24 cellular contexts compared by ENCODE assay signal in the genomic region with DNA sequence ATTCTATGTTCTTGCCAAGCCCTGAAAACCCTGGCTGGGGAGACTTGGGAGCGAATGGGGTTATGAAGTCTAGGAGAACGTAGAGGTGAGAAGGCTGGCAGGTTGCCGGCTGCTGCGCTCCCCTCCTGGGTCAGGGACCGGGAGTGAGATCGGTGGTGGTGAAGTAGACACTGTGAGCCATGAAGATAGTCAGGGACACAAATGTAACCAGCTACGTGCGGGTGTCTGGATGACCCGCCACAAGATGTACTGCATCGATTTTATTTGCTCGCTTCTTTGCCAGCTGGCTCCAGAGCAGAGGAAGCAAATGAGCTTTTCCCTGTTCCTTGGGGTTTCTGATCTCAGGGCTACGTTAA.
"Had no signal": no experiment of that assay in that cellular context is flagged by ENCODE, and none has a peak within 500 bp of the region (broad histone marks: within the 10 kb centered on the region; RNA-seq: fewer than 3 reads in every experiment).

No MANE protein-coding gene starts in this region.

- H3K36me3 Mint-ChIP-seq: activated naive CD8-positive, alpha-beta T cell treated with anti-CD3 and anti-CD28 coated beads for 36 hours; naive thymus-derived CD8-positive, alpha-beta T cell; stimulated activated naive B cell treated with anti-CD40 and anti-IgM and Interleukin-4, amounts not matched to agents 10 μg/mL and 1 μg/mL and 100 μg/mL, for 72 hours had no signal

- H3K27ac Mint-ChIP-seq: activated naive CD8-positive, alpha-beta T cell treated with anti-CD3 and anti-CD28 coated beads for 36 hours; activated T-cell treated with anti-CD3 and anti-CD28 coated beads, Interleukin-2, amount 50 U/mL, for 24 hours; activated T-helper 2 cell treated with anti-CD3 and anti-CD28 coated beads, Interferon-gamma antibody, Interleukin-2, Interleukin-4, amounts not matched to agents 10 μg/mL and 5 μg/mL and 100 μg/mL, durations not matched to agents 14 hours and 24 hours and 36 hours; naive thymus-derived CD8-positive, alpha-beta T cell; stimulated activated naive B cell treated with anti-CD40 and anti-IgM and Interleukin-4, amounts not matched to agents 10 μg/mL and 1 μg/mL and 100 μg/mL, for 72 hours had no signal

- DNase-seq: activated CD4-positive, alpha-beta T cell treated with anti-CD3 and anti-CD28 coated beads, Interleukin-2, amount 50 U/mL, for 4 hours; activated CD8-positive, alpha-beta memory T cell treated with anti-CD3 and anti-CD28 coated beads for 24 hours; activated CD8-positive, alpha-beta memory T cell treated with anti-CD3 and anti-CD28 coated beads, Interleukin-2, amount 50 U/mL, for 4 hours; activated naive CD4-positive, alpha-beta T cell treated with Interleukin-2 at 50 U/mL for 16 hours; activated naive CD8-positive, alpha-beta T cell treated with anti-CD3 and anti-CD28 coated beads for 36 hours; activated T-cell treated with anti-CD3 and anti-CD28 coated beads, Interleukin-2, amount 50 U/mL, for 24 hours; amniotic stem cell; cerebellar nuclear complex; erythroblast; foreskin melanocyte; glutamatergic neuron; hippocampal formation; kidney glomerular epithelial cell; naive thymus-derived CD8-positive, alpha-beta T cell; sigmoid colon; stimulated activated CD4-positive, alpha-beta T cell treated with anti-CD3 and anti-CD28 coated beads, Interleukin-2, amount 100 ng/mL, for 48 hours; stimulated activated CD8-positive, alpha-beta memory T cell treated with anti-CD3 and anti-CD28 coated beads, Interleukin-4, amount 100 ng/mL, for 48 hours; stimulated activated naive B cell treated with anti-CD40 and anti-IgM and Interleukin-4, amounts not matched to agents 10 μg/mL and 1 μg/mL and 100 μg/mL, for 72 hours; T-helper 1 cell; transverse colon had no signal

- H3K27ac ChIP-seq: coronary artery, pancreas, sigmoid colon, transverse colon had no signal

- H3K27me3 ChIP-seq: pancreas, sigmoid colon, transverse colon had no signal

- H3K4me1 Mint-ChIP-seq: activated naive CD8-positive, alpha-beta T cell treated with anti-CD3 and anti-CD28 coated beads for 36 hours had no signal

- H3K27me3 Mint-ChIP-seq: activated naive CD8-positive, alpha-beta T cell treated with anti-CD3 and anti-CD28 coated beads for 36 hours had no signal

- ATAC-seq: naive thymus-derived CD8-positive, alpha-beta T cell; pancreas; SK-N-SH treated with all-trans-retinoic acid at 6 μM for 48 hours; stimulated activated naive B cell treated with anti-CD40 and anti-IgM and Interleukin-4, amounts not matched to agents 10 μg/mL and 1 μg/mL and 100 μg/mL, for 72 hours had no signal

- H3K9me3 ChIP-seq: pancreas, sigmoid colon, transverse colon had no signal

- H3K9me3 Mint-ChIP-seq: activated naive CD8-positive, alpha-beta T cell treated with anti-CD3 and anti-CD28 coated beads for 36 hours; activated T-cell treated with anti-CD3 and anti-CD28 coated beads, Interleukin-2, amount 50 U/mL, for 24 hours; activated T-helper 2 cell treated with anti-CD3 and anti-CD28 coated beads, Interferon-gamma antibody, Interleukin-2, Interleukin-4, amounts not matched to agents 10 μg/mL and 5 μg/mL and 100 μg/mL, durations not matched to agents 14 hours and 24 hours and 36 hours had no signal

- H3K4me1 ChIP-seq: pancreas had no signal

- H3K4me3 Mint-ChIP-seq: activated naive CD8-positive, alpha-beta T cell treated with anti-CD3 and anti-CD28 coated beads for 36 hours; activated T-cell treated with anti-CD3 and anti-CD28 coated beads, Interleukin-2, amount 50 U/mL, for 24 hours; naive thymus-derived CD8-positive, alpha-beta T cell; stimulated activated naive B cell treated with anti-CD40 and anti-IgM and Interleukin-4, amounts not matched to agents 10 μg/mL and 1 μg/mL and 100 μg/mL, for 72 hours had no signal

- H3K4me3 ChIP-seq: coronary artery, pancreas, sigmoid colon, transverse colon had no signal

- H3K36me3 ChIP-seq: pancreas, sigmoid colon, transverse colon had no signal
